ENCODE assay signal across 8 cellular contexts in the genomic region with DNA sequence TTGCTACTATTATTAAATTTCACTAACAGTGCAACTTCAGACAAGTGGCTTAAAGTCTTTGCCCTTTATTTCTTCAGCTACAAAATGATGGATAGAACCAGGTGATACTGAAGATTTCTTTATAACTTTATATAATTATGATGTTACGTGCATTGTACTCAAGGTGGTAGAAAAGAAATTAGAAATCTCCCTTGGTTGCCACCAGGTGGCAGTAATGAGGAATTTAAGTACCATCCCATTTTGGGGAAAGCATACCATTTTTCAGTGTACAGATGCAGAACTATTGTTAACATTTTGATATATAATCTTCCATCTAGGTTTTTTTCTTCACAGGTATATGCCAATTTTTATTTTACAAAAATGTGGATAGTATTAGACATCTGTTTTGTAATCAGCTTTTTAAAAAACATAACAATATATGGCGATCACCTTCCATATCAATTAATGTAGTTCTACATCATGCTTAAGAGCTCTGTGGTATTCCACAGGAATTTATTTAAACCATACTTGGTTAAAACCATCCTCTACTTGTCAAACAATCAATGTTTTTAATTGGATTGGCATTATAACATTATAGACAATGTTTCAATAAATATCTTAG. TPM values are rescaled to one million over a fixed set of nuclear protein-coding genes. Genes with fewer than 3 reads are reported as not detected.
DNase-seq lines count a peak whose midpoint lies in the region; ATAC-seq, FAIRE-seq and TF ChIP-seq lines count a peak whose summit lies in the region.

No MANE protein-coding gene starts in this region.

- CTCF ChIA-PET in GM12878 (lab: Yijun Ruan, JAX): interaction anchor here (0.6 to 2.0 kb wide), 12 partner anchors 9 to 227 kb away, joined by 3 to 15 read pairs (median 4); no protein-coding TSS in a partner anchor

- peak; percentile 14 for DNase-seq in A172 (ENCODE audit: low spot score)
- peak; percentile 23 for DNase-seq in DMS53 treated with DMSO at 0.1 percent for 48 hours (lab: John Stamatoyannopoulos, UW; ENCODE audit: unreplicated experiment)
- peak; percentile 36 for DNase-seq in MV-4-11 (lab: John Stamatoyannopoulos, UW)
- DNase-seq in GM12878 (ENCODE audit: low read depth, low spot score): no peak
- DNase-seq in kidney tubule cell (ENCODE audit: low spot score): peak; percentile 51
- no peak for DNase-seq in uterus
- no peak for DNase-seq in activated effector memory CD4-positive, alpha-beta T cell treated with anti-CD3 and anti-CD28 coated beads, Interleukin-2, amount 50 U/mL, for 16 hours
- no peak for DNase-seq in activated naive CD4-positive, alpha-beta T cell treated with anti-CD3 and anti-CD28 coated beads, Interleukin-2, amount 50 U/mL, for 16 hours

- H3K4me3 ChIP-seq in GM12878 (no peak overlapping the region), uterus (no peak overlapping the region)

- TF ChIP-seq EP300 in GM12878 (IDR thresholded peaks at IDR 0.05; ENCODE audit: borderline replicate concordance in 1 of 2, control insufficient read depth in 1 of 2, low read depth in 2 of 2, low read length in 2 of 2): no peak

- TF ChIP-seq CTCF in GM12878 (IDR thresholded peaks at IDR 0.05 in 2 of 3, conservative IDR thresholded peaks at IDR 0.05 in 1 of 3; ENCODE audit: control insufficient read depth in 2 of 3, extremely low read depth in 1 of 3, insufficient read depth in 1 of 3, low read depth in 3 of 3, low read length in 3 of 3) (peak; percentile 44 to 54 (median 53); a peak in 5 of 6 replicates), uterus (IDR thresholded peaks at IDR 0.05) (peak; percentile 49 to 56 (median 50))

- no peaks in the 10 kb centered on the region for H3K27me3 ChIP-seq in GM12878 (replicated peaks in 1 of 2; ENCODE audit: control insufficient read depth in 2 of 2, insufficient read depth in 2 of 2, low read length in 1 of 2)
- H3K27me3 ChIP-seq in uterus: no peaks in the 10 kb centered on the region

- no peaks in the 10 kb centered on the region for H3K36me3 ChIP-seq in GM12878 (ENCODE audit: control insufficient read depth in 2 of 2, insufficient read depth in 2 of 2, low read length in 1 of 2)
- H3K36me3 ChIP-seq in uterus: no peaks in the 10 kb centered on the region

- ATAC-seq in GM12878: peak; percentile 68

- peak; percentile 57 for TF ChIP-seq RAD21 in GM12878 (IDR thresholded peaks at IDR 0.05; ENCODE audit: insufficient read depth, low read depth, low read length)

- H4K20me1 ChIP-seq in GM12878 (ENCODE audit: control insufficient read depth, insufficient read depth): no peaks in the 10 kb centered on the region

- H3K27ac ChIP-seq in GM12878 (ENCODE audit: control insufficient read depth, insufficient read depth): no peak overlapping the region
- H3K27ac ChIP-seq in uterus: no peak overlapping the region

- BruUV-seq in GM12878 (replicated peaks; lab: Mats Ljungman, UMichigan): no TSS peak

- SMC1A ChIA-PET in GM12878 (lab: Charles Lee; ENCODE audit: uncharacterized antibody, unreplicated experiment): interaction anchor here (0.6 to 1.4 kb wide), 7 partner anchors 10 to 386 kb away, joined by 3 to 5 read pairs (median 4); no protein-coding TSS in a partner anchor

- no peak overlapping the region for H3K4me2 ChIP-seq in GM12878 (ENCODE audit: control insufficient read depth, insufficient read depth)

- H3K79me2 ChIP-seq in GM12878 (ENCODE audit: control insufficient read depth, insufficient read depth, low read length): no peaks in the 10 kb centered on the region

- H3K4me1 ChIP-seq in GM12878 (ENCODE audit: control insufficient read depth, insufficient read depth, low read length) (no peaks in the 10 kb centered on the region), uterus (no peaks in the 10 kb centered on the region)

- intact Hi-C loops in GM12878 (cut with micrococcal nuclease; ENCODE audit: unreplicated experiment) (loop anchor here (1.0 kb wide), 2 partner anchors 114 to 235 kb away; no protein-coding TSS in a partner anchor), uterus (cut with DNase I; ENCODE audit: low total_unique reads) (no loop called here)

- in situ Hi-C loops in GM12878 (cut with MboI): loop anchor here (5.0 kb wide), 1 partner anchor 116 kb away; no protein-coding TSS in a partner anchor

- 50% methylated on average over 2 of the region's 2 CpGs for WGBS in GM12878 (ENCODE audit: insufficient coverage, insufficient replicate concordance, low lambda C conversion rate, missing lambda C conversion rate)

- peak; percentile 75 for FAIRE-seq in GM12878 (lab: Jason Lieb, UNC)

- RAD21 ChIA-PET in GM12878 (lab: Charles Lee; ENCODE audit: unreplicated experiment): no interaction called here

- no peak overlapping the region for H2AFZ ChIP-seq in GM12878 (ENCODE audit: control insufficient read depth, low read depth, low read length)

- H3K9me3 ChIP-seq in GM12878 (replicated peaks; ENCODE audit: control insufficient read depth, insufficient read depth, low read length) (no peaks in the 10 kb centered on the region; the same call in 2 of the 3 replicates), uterus (peaks cover 0 to 4% of the 10 kb centered on the region in 2 donors)

- TF ChIP-seq POLR2A in GM12878 (IDR thresholded peaks at IDR 0.05; ENCODE audit: low read depth, low read length): no peak
- TF ChIP-seq POLR2A in uterus (IDR thresholded peaks at IDR 0.05): no peak

- H3K9ac ChIP-seq in GM12878 (ENCODE audit: control insufficient read depth, insufficient read depth, low read length): no peak overlapping the region

- POLR2A ChIA-PET in GM12878 (lab: Charles Lee): no interaction called here

TF ChIP-seq in GM12878, 131 proteins besides CTCF, POLR2A, EP300 and RAD21:
- TF ChIP-seq, protein P1, sequence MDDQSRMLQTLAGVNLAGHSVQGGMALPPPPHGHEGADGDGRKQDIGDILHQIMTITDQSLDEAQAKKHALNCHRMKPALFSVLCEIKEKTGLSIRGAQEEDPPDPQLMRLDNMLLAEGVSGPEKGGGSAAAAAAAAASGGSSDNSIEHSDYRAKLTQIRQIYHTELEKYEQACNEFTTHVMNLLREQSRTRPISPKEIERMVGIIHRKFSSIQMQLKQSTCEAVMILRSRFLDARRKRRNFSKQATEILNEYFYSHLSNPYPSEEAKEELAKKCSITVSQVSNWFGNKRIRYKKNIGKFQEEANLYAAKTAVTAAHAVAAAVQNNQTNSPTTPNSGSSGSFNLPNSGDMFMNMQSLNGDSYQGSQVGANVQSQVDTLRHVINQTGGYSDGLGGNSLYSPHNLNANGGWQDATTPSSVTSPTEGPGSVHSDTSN (IDR thresholded peaks at IDR 0.05; ENCODE audit: insufficient replicate concordance, low read depth, low read length): no peak
- peak; percentile 60 for TF ChIP-seq SMC3 (IDR thresholded peaks at IDR 0.05; ENCODE audit: borderline replicate concordance, low read length)

RNA-seq across cellular contexts. Expression of a gene that starts 37.7 kb away (rescaled TPM):
- total RNA-seq in A172 (2014; rRNA removed; shearing (Covaris generic)): 4.2 and 5.4 TPM in 2 replicates
- 10.5 and 11.6 TPM in 2 replicates for total RNA-seq in GM12878 (2013; cell fraction: nucleolus; rRNA removed)
- total RNA-seq in GM12878 (2014; rRNA removed) (7.8 and 9.0 TPM in 2 replicates), GM12878 (2014; rRNA removed; fragmentation: Illumina TruSeq; extraction: Trizol) (7.5 and 7.8 TPM in 2 replicates), GM12878 (2021) (6.0 and 6.1 TPM in 2 replicates), uterus (10 to 100 TPM in 3 of 4 donors, 1 to 10 TPM in 1; 9.2 to 46.8 (median 13.8) TPM)
- 2.8 TPM for polyA plus RNA-seq in GM12878 (2011; ENCODE audit: low read depth)
- polyA plus RNA-seq in GM12878 (2011; rRNA removed) (8.5 and 12.6 TPM in 2 replicates), GM12878 (2014; fragmentation: Illumina TruSeq; extraction: Trizol) (5.9 and 6.2 TPM in 2 replicates), GM12878 (2014; fragmentation: Nextera tagmentation; extraction: Ambion mirVana) (10 to 100 TPM in 1 of 2 experiments, 1 to 10 TPM in 1; 3.2 to 10.7 TPM), GM12878 (2014; rRNA removed) (4.3 and 5.0 TPM in 2 replicates), GM12878 (2016; fragmentation: Nextera tagmentation; extraction: Ambion mirVana) (1 to 10 TPM; 7.2 to 7.9 TPM)
- polyA plus RNA-seq in GM12878 (2011; cell fraction: cytosol; rRNA removed): 4.9 and 5.7 TPM in 2 replicates
- 3.1 and 3.9 TPM in 2 replicates for polyA plus RNA-seq in GM12878 (2011; cell fraction: nucleus; rRNA removed)
- polyA plus RNA-seq in GM12878 (2012): 4.5 and 5.2 TPM in 2 replicates
- polyA minus RNA-seq in GM12878 (2011; rRNA and poly(A)+ RNA removed): 10.2 and 11.6 TPM in 2 replicates
- polyA minus RNA-seq in GM12878 (2011; cell fraction: cytosol; rRNA and poly(A)+ RNA removed): 4.9 and 5.7 TPM in 2 replicates
- polyA minus RNA-seq in GM12878 (2011; cell fraction: nucleus; rRNA and poly(A)+ RNA removed): 3.5 and 5.6 TPM in 2 replicates

Comparison
In these comparisons a context has a peak if more than half of its experiments do, and no peak if none do; other contexts are left out.
1. DNase-seq: peak in A172 (single experiment), DMS53 treated with DMSO at 0.1 percent for 48 hours (single experiment), MV-4-11 (single experiment) and kidney tubule cell (single experiment); none in GM12878 (single experiment), uterus (0 of 2), activated effector memory CD4-positive, alpha-beta T cell treated with anti-CD3 and anti-CD28 coated beads, Interleukin-2, amount 50 U/mL, for 16 hours (single experiment) and activated naive CD4-positive, alpha-beta T cell treated with anti-CD3 and anti-CD28 coated beads, Interleukin-2, amount 50 U/mL, for 16 hours (single experiment).